In the genomic region with DNA sequence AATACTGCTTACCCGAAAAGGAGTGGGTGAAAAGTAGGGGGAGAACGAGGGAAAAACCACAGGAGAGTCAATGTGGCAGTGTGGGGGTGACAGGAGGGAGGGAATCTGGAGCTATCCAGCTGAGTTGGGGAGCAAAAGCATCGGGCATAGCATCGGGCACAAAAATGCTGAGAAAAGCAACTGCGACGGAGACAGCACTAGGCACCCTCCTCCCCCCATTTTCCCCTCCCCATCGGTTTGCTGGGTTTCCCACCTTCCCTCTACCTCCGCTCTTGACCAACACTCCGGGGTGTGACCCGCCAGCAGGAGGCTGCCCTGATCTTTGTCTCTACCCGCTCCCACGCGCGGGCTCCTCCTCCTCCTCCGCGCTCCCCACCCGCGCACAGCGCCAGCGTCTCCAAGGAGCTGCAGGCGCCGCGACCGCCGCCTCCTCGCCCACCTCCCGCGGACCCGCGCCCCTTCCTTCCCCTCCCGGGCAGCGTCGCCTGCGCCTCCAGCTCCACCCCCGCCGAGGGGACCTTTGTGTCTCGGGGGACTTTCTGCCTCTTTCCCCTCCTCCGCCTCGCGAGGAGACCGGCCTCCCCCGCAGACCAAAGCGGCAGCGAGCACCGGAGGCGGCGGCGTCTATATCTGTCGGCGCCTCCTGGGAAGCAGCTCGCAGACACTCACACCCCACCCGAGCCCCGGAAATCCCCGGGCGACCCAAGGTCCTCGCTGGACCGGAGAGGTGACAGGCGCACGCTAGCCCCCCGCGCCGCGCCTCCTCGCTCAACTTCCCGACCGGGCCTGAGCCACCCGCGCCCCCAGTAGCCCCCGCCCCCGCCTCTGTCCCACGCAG, we compare ENCODE assay signal across 1 cellular context.
TF ChIP-seq lines count a peak whose summit lies in the region.

No MANE protein-coding gene starts in this region.

TF ChIP-seq in IMR-90, 13 proteins besides CTCF, POLR2A, EP300 and RAD21:
- TF ChIP-seq FOS (IDR thresholded peaks at IDR 0.05; ENCODE audit: low read depth, low read length): no peak
- no peak for TF ChIP-seq NFE2L2 (IDR thresholded peaks at IDR 0.05; ENCODE audit: low read depth, low read length)
- 0 out of 2 replicates have a peak, but pooled peaks have one; percentile 14 for TF ChIP-seq SMC3 (IDR thresholded peaks at IDR 0.05; ENCODE audit: low read depth, low read length)
- peak; percentile 67; the same call in 1 of the 2 replicates for TF ChIP-seq MAZ (IDR thresholded peaks at IDR 0.05; ENCODE audit: borderline replicate concordance, low read depth, low read length)
- peak; percentile 40 for TF ChIP-seq MAFK (IDR thresholded peaks at IDR 0.05; ENCODE audit: low read depth, low read length)
- TF ChIP-seq CEBPB (IDR thresholded peaks at IDR 0.05; ENCODE audit: low read depth, low read length): peak; percentile 26; the same call in 1 of the 2 replicates
- TF ChIP-seq MXI1 (IDR thresholded peaks at IDR 0.05; ENCODE audit: borderline replicate concordance, low read depth, low read length): peak; percentile 45; the same call in 1 of the 2 replicates
